Comparison of ENCODE assay signal across 15 cellular contexts in genomic region chr11:35969089-35970046, GRCh38. TPM values are rescaled to one million over a fixed set of nuclear protein-coding genes. Genes with fewer than 3 reads are reported as not detected.
DNase-seq lines count a peak whose midpoint lies in the region; ATAC-seq, FAIRE-seq and TF ChIP-seq lines count a peak whose summit lies in the region.
"Had no signal": no experiment of that assay in that cellular context is flagged by ENCODE, and none has a peak within 500 bp of the region (broad histone marks: within the 10 kb centered on the region; RNA-seq: fewer than 3 reads in every experiment).

No MANE protein-coding gene starts in this region.

- no peak for TF ChIP-seq POLR2A in HepG2 (IDR thresholded peaks at IDR 0.05; ENCODE audit: insufficient read depth in 1 of 2, low read depth in 2 of 2, low read length in 2 of 2)

- BruUV-seq in HepG2 (replicated peaks; lab: Mats Ljungman, UMichigan) = no TSS peak

- no peak overlapping the region for H2AFZ ChIP-seq in HepG2 (ENCODE audit: low read length)

- no peaks in the 10 kb centered on the region for H3K27me3 ChIP-seq in BLaER1
- no peaks in the 10 kb centered on the region for H3K27me3 ChIP-seq in lower lobe of right lung (ENCODE audit: low read depth)
- no peaks in the 10 kb centered on the region; a peak in 1 of 5 replicates for H3K27me3 ChIP-seq in HepG2 (ENCODE audit: control insufficient read depth in 1 of 2, insufficient read depth in 2 of 2, low read length in 2 of 2)
- H3K27me3 ChIP-seq: ovary had no signal

- CTCF ChIA-PET in RWPE1 (lab: Yijun Ruan, JAX) = interaction anchor here (0.6 kb wide), 1 partner anchor 818 kb away, joined by 3 read pairs; no protein-coding TSS in a partner anchor
- CTCF ChIA-PET in HepG2 (lab: Yijun Ruan, JAX; ENCODE audit: low intra/inter-chr PET ratio, low total read pairs) = no interaction called here

- ATAC-seq in lower lobe of right lung (peak; percentile 69 to 73), GM19397 (IDR thresholded peaks at IDR 0.05; ENCODE audit: unreplicated experiment) (no peak), HG02623 (IDR thresholded peaks at IDR 0.05; ENCODE audit: unreplicated experiment) (no peak), HepG2 (no peak), HG02885 (IDR thresholded peaks at IDR 0.05; ENCODE audit: poor library complexity, unreplicated experiment) (no peak)
- ATAC-seq: activated T-cell treated with anti-CD3 and anti-CD28 coated beads, Interleukin-2, amount 50 U/mL, for 72 hours had no signal

- TF ChIP-seq RAD21 in HepG2 (CRISPR knock-in tag; IDR thresholded peaks at IDR 0.05) = no peak

- H4K20me1 ChIP-seq in BLaER1 = no peaks in the 10 kb centered on the region
- no peaks in the 10 kb centered on the region for H4K20me1 ChIP-seq in HepG2 (ENCODE audit: insufficient read depth, low read length)

- H3K9me3 ChIP-seq in BLaER1 (peaks cover 57% of the 10 kb centered on the region), lower lobe of right lung (no peaks in the 10 kb centered on the region), HepG2 (ENCODE audit: low read length) (peaks cover 2% of the 10 kb centered on the region; the same call in 1 of the 2 replicates)
- H3K9me3 ChIP-seq: ovary had no signal

- no peaks in the 10 kb centered on the region for H3K79me2 ChIP-seq in HepG2 (ENCODE audit: insufficient read depth, low read length)

- intact Hi-C loops in lower lobe of right lung (cut with DNase I) = no loop called here
- intact Hi-C loops in HepG2 (cut with micrococcal nuclease; ENCODE audit: unreplicated experiment) = no loop called here

- TF ChIP-seq EP300 in HepG2 (IDR thresholded peaks at IDR 0.05; ENCODE audit: low read depth in 2 of 2, low read length in 2 of 2) (no peak), HepG2 (CRISPR knock-in tag; IDR thresholded peaks at IDR 0.05; ENCODE audit: borderline replicate concordance) (no peak)

- POLR2A ChIA-PET in RWPE1 (lab: Yijun Ruan, JAX; ENCODE audit: low non-redundant PET) (no interaction called here), HepG2 (lab: Yijun Ruan, JAX) (no interaction called here)

- peak; percentile 56 for DNase-seq in H4 (ENCODE audit: low spot score)
- no peak for DNase-seq in RWPE1 (ENCODE audit: low spot score)
- peak; percentile 50 for DNase-seq in lower lobe of right lung
- no peak for DNase-seq in HepG2 (ENCODE audit: low spot score)
- DNase-seq: activated CD4-positive, alpha-beta T cell treated with anti-CD3 and anti-CD28 coated beads, Interleukin-2, amount 50 U/mL, for 1 hour; activated T-cell treated with anti-CD3 and anti-CD28 coated beads, Interleukin-2, amount 50 U/mL, for 72 hours; HCEC 1CT; ovary; stimulated activated CD4-positive, alpha-beta T cell treated with anti-CD3 and anti-CD28 coated beads, Interleukin-15, amount 100 ng/mL, for 24 hours; T-helper 2 cell had no signal

- H3K4me1 ChIP-seq in BLaER1 (peaks cover 71% of the 10 kb centered on the region), lower lobe of right lung (peaks cover 10% of the 10 kb centered on the region), HepG2 (ENCODE audit: insufficient read depth, low read length) (no peaks in the 10 kb centered on the region)

- H3K4me2 ChIP-seq in BLaER1 (peak overlapping the region; percentile 73), HepG2 (ENCODE audit: low read depth, low read length) (no peak overlapping the region)

- in situ Hi-C loops in HepG2 (cut with HindIII; ENCODE audit: extremely low pct_ligation_motif_present, low pct_unique_long_range_greater_than_20kb) = no loop called here

- peak overlapping the region; percentile 82 for H3K27ac ChIP-seq in BLaER1
- peak overlapping the region; percentile 57 for H3K27ac ChIP-seq in RWPE1
- no peak overlapping the region for H3K27ac ChIP-seq in lower lobe of right lung
- no peak overlapping the region for H3K27ac ChIP-seq in HepG2 (ENCODE audit: extremely low read length, insufficient read depth, low read length)
- H3K27ac ChIP-seq: ovary had no signal

- WGBS in HepG2 (ENCODE audit: low lambda C conversion rate) = 11% methylated on average over 9 of the region's 10 CpGs

- H3K4me3 ChIP-seq in BLaER1 (peak overlapping the region; percentile 25; the same call in 1 of the 2 replicates), lower lobe of right lung (no peak overlapping the region), HepG2 (replicated peaks in 1 of 3; ENCODE audit: insufficient read depth in 1 of 3, low read depth in 2 of 3, low read length in 3 of 3) (no peak overlapping the region)
- H3K4me3 ChIP-seq: ovary had no signal

- no peak for FAIRE-seq in HepG2 (lab: Jason Lieb, UNC)
- FAIRE-seq: GM18507 had no signal

- TF ChIP-seq CTCF in RWPE1 (conservative IDR thresholded peaks at IDR 0.05; ENCODE audit: low read depth) = no peak
- TF ChIP-seq CTCF in lower lobe of right lung (IDR thresholded peaks at IDR 0.05) = no peak
- no peak for TF ChIP-seq CTCF in HepG2 (CRISPR knock-in tag; IDR thresholded peaks at IDR 0.05)

- H3K36me3 ChIP-seq in BLaER1 (peaks cover 30% of the 10 kb centered on the region), lower lobe of right lung (no peaks in the 10 kb centered on the region), HepG2 (replicated peaks in 1 of 2; ENCODE audit: control insufficient read depth in 1 of 2, insufficient read depth in 2 of 2, low read length in 2 of 2) (no peaks in the 10 kb centered on the region)
- H3K36me3 ChIP-seq: ovary had no signal

- H3K9ac ChIP-seq in BLaER1 (peak overlapping the region; percentile 55), HepG2 (ENCODE audit: insufficient read depth, low read depth, low read length) (no peak overlapping the region)

TF ChIP-seq in HepG2, 621 proteins besides CTCF, POLR2A, EP300 and RAD21 (continues in another document):
- no peak for TF ChIP-seq NR2F6 (IDR thresholded peaks at IDR 0.05)
- no peak for TF ChIP-seq NR2F6 (CRISPR knock-in tag; IDR thresholded peaks at IDR 0.05)
- no peak for TF ChIP-seq IRX3 (CRISPR knock-in tag; IDR thresholded peaks at IDR 0.05; ENCODE audit: borderline replicate concordance, low read depth)
- no peak for TF ChIP-seq MXD1 (CRISPR knock-in tag; IDR thresholded peaks at IDR 0.05)
- TF ChIP-seq ZBTB37 (CRISPR knock-in tag; IDR thresholded peaks at IDR 0.05) = no peak

RNA-seq across cellular contexts. Expression of gene LDLRAD3, which starts 25.5 kb away (rescaled TPM):
- total RNA-seq in H4 (2014; rRNA removed; shearing (Covaris generic)) = 5.3 and 8.1 TPM in 2 replicates
- 7.7 TPM for total RNA-seq in lower lobe of right lung
- total RNA-seq in HepG2 (2016; rRNA removed; fragmentation: Illumina TruSeq; extraction: Trizol) = 0.34 and 0.60 TPM in 2 replicates
- total RNA-seq in HepG2 (2016; cell fraction: cytosol; rRNA removed; fragmentation: Illumina TruSeq; extraction: Trizol; ENCODE audit: low read depth) = 2.7 and 2.8 TPM in 2 replicates
- total RNA-seq in HepG2 (2016; cell fraction: insoluble cytoplasmic fraction; rRNA removed; fragmentation: Illumina TruSeq; extraction: Trizol) = 0.30 TPM in 2 replicates
- 0.31 and 0.65 TPM in 2 replicates for total RNA-seq in HepG2 (2016; cell fraction: membrane; rRNA removed; fragmentation: Illumina TruSeq; extraction: Trizol)
- 0.75 and 1.1 TPM in 2 replicates for total RNA-seq in HepG2 (2016; cell fraction: nucleus; rRNA removed; fragmentation: Illumina TruSeq; extraction: Trizol)
- 0.50 and 0.67 TPM in 2 replicates for polyA plus RNA-seq in HepG2 (2011; rRNA removed)
- polyA plus RNA-seq in HepG2 (2011; cell fraction: cytosol; rRNA removed) = 0.38 and 0.70 TPM in 2 replicates
- 0.16 and 0.21 TPM in 2 replicates for polyA plus RNA-seq in HepG2 (2011; cell fraction: nucleus; rRNA removed)
- 0.20 and 0.51 TPM in 2 replicates for polyA plus RNA-seq in HepG2 (2012)
- 0.12 and 0.14 TPM in 2 replicates for polyA plus RNA-seq in HepG2 (2016; cell fraction: cytosol; fragmentation: Illumina TruSeq; extraction: Trizol; ENCODE audit: low read depth)
- 0.37 and 0.61 TPM in 2 replicates for polyA plus RNA-seq in HepG2 (2016; cell fraction: insoluble cytoplasmic fraction; fragmentation: Illumina TruSeq; extraction: Trizol; ENCODE audit: low read depth)
- polyA plus RNA-seq in HepG2 (2016; cell fraction: membrane; fragmentation: Illumina TruSeq; extraction: Trizol; ENCODE audit: low read depth) = 0.37 and 0.43 TPM in 2 replicates
- polyA plus RNA-seq in HepG2 (2016; cell fraction: nucleus; fragmentation: Illumina TruSeq; extraction: Trizol; ENCODE audit: insufficient read depth, low read depth) = 0.85 and 0.99 TPM in 2 replicates
- 1.6 and 15.8 TPM in 2 replicates for polyA minus RNA-seq in HepG2 (2011; rRNA and poly(A)+ RNA removed; ENCODE audit: low replicate concordance)
- polyA minus RNA-seq in HepG2 (2011; cell fraction: cytosol; rRNA and poly(A)+ RNA removed) = 0.40 TPM in 1 of 2 replicates, not detected in the other
- 0.13 and 0.62 TPM in 2 replicates for polyA minus RNA-seq in HepG2 (2011; cell fraction: nucleus; rRNA and poly(A)+ RNA removed)
- total RNA-seq: activated T-cell treated with anti-CD3 and anti-CD28 coated beads, Interleukin-2, amount 50 U/mL, for 72 hours had no signal

Comparison
In these comparisons a context has a peak if more than half of its experiments do, and no peak if none do; other contexts are left out.
1. H3K27ac ChIP-seq: peak in BLaER1 (single experiment) and RWPE1 (single experiment); none in lower lobe of right lung (single experiment) and HepG2 (single experiment).
2. DNase-seq: peak in H4 (single experiment) and lower lobe of right lung (single experiment); none in RWPE1 (single experiment) and HepG2 (single experiment).
3. ATAC-seq: peak in lower lobe of right lung (2 of 2); none in GM19397 (single experiment), HG02623 (single experiment), HepG2 (single experiment) and HG02885 (single experiment).